In the genomic region with DNA sequence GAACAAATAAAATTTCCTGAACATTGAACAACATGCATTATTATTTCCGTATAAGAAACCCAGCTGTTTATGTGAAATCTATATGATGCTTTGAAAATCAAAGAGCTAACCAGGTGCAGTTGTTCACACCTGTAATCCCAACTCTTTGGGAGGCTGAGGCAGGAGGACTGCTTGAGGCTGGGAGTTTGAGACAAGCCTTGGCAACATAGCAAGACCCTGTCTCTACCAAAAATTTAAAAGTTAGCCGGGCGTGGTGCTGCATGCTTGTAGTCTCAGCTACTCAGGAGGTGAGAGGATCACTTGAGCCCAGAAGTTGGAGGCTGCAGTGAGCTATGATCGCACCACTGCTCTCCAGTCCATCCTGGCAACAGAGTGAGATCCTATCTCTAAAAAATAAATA, we compare ENCODE assay signal across 23 cellular contexts.
"Had no signal": no experiment of that assay in that cellular context is flagged by ENCODE, and none has a peak within 500 bp of the region (broad histone marks: within the 10 kb centered on the region; RNA-seq: fewer than 3 reads in every experiment).

No MANE protein-coding gene starts in this region.

- H3K4me3 ChIP-seq: colonic mucosa, gastrocnemius medialis, heart left ventricle, left ventricle myocardium inferior, mucosa of descending colon, testis had no signal

- H3K27ac Mint-ChIP-seq: activated CD8-positive, alpha-beta T cell treated with anti-CD3 and anti-CD28 coated beads for 36 hours; activated naive CD8-positive, alpha-beta T cell treated with anti-CD3 and anti-CD28 coated beads, Interleukin-2, amount 10 ng/mL, durations not matched to agents 7 days and 5 days; activated T-helper 2 cell treated with anti-CD3 and anti-CD28 coated beads, Interferon-gamma antibody, Interleukin-2, Interleukin-4, amounts not matched to agents 10 μg/mL and 5 μg/mL and 100 μg/mL, durations not matched to agents 14 hours and 24 hours and 36 hours; endodermal cell; progenitor cell of endocrine pancreas; stimulated activated effector memory CD8-positive, alpha-beta T cell treated with anti-CD3 and anti-CD28 coated beads, Interleukin-12 subunit alpha, Interleukin-12 subunit beta, amount 100 ng/mL, for 72 hours; type B pancreatic cell had no signal

- H3K27ac ChIP-seq: colonic mucosa, testis had no signal

- H3K4me1 ChIP-seq: colonic mucosa had no signal

- H3K27me3 Mint-ChIP-seq: progenitor cell of endocrine pancreas had no signal

- H3K36me3 ChIP-seq: colonic mucosa, gastrocnemius medialis, heart left ventricle, left ventricle myocardium inferior had no signal

- H3K4me3 Mint-ChIP-seq: activated CD8-positive, alpha-beta T cell treated with anti-CD3 and anti-CD28 coated beads for 36 hours; activated naive CD8-positive, alpha-beta T cell treated with anti-CD3 and anti-CD28 coated beads, Interleukin-2, amount 10 ng/mL, durations not matched to agents 7 days and 5 days; endodermal cell; neural crest cell; stimulated activated effector memory CD8-positive, alpha-beta T cell treated with anti-CD3 and anti-CD28 coated beads, Interleukin-12 subunit alpha, Interleukin-12 subunit beta, amount 100 ng/mL, for 72 hours; type B pancreatic cell had no signal

- H3K27me3 ChIP-seq: colonic mucosa, gastrocnemius medialis, heart left ventricle, testis had no signal

- DNase-seq: activated CD4-positive, alpha-beta T cell treated with anti-CD3 and anti-CD28 coated beads for 4 hours; activated CD8-positive, alpha-beta T cell treated with anti-CD3 and anti-CD28 coated beads for 36 hours; activated naive CD4-positive, alpha-beta T cell treated with Interleukin-2 at 50 U/mL for 16 hours; activated naive CD8-positive, alpha-beta T cell treated with anti-CD3 and anti-CD28 coated beads, Interleukin-2, amount 10 ng/mL, durations not matched to agents 7 days and 5 days; activated T-cell treated with anti-CD3 and anti-CD28 coated beads, Interleukin-2, amount 50 U/mL, for 1 hour; amygdala; central memory CD4-positive, alpha-beta T cell; colonic mucosa; endodermal cell; erythroblast; gastrocnemius medialis; heart left ventricle; kidney glomerular epithelial cell; left ventricle myocardium inferior; mucosa of descending colon; naive B cell; stimulated activated CD4-positive, alpha-beta T cell treated with anti-CD3 and anti-CD28 coated beads, Interleukin-2, amount 100 ng/mL, for 48 hours; testis had no signal

- H3K9me3 ChIP-seq: colonic mucosa, gastrocnemius medialis, heart left ventricle, left ventricle myocardium inferior, mucosa of descending colon, testis had no signal

- H3K9me3 Mint-ChIP-seq: activated CD8-positive, alpha-beta T cell treated with anti-CD3 and anti-CD28 coated beads for 36 hours; activated naive CD8-positive, alpha-beta T cell treated with anti-CD3 and anti-CD28 coated beads, Interleukin-2, amount 10 ng/mL, durations not matched to agents 7 days and 5 days; activated T-helper 2 cell treated with anti-CD3 and anti-CD28 coated beads, Interferon-gamma antibody, Interleukin-2, Interleukin-4, amounts not matched to agents 10 μg/mL and 5 μg/mL and 100 μg/mL, durations not matched to agents 14 hours and 24 hours and 36 hours; endodermal cell; naive B cell; stimulated activated effector memory CD8-positive, alpha-beta T cell treated with anti-CD3 and anti-CD28 coated beads, Interleukin-12 subunit alpha, Interleukin-12 subunit beta, amount 100 ng/mL, for 72 hours; type B pancreatic cell had no signal

- ATAC-seq: activated CD8-positive, alpha-beta T cell treated with anti-CD3 and anti-CD28 coated beads for 36 hours; gastrocnemius medialis; heart left ventricle; mucosa of descending colon; stimulated activated effector memory CD8-positive, alpha-beta T cell treated with anti-CD3 and anti-CD28 coated beads, Interleukin-12 subunit alpha, Interleukin-12 subunit beta, amount 100 ng/mL, for 72 hours had no signal
